1 cellular context compared by ENCODE assay signal in the genomic region with DNA sequence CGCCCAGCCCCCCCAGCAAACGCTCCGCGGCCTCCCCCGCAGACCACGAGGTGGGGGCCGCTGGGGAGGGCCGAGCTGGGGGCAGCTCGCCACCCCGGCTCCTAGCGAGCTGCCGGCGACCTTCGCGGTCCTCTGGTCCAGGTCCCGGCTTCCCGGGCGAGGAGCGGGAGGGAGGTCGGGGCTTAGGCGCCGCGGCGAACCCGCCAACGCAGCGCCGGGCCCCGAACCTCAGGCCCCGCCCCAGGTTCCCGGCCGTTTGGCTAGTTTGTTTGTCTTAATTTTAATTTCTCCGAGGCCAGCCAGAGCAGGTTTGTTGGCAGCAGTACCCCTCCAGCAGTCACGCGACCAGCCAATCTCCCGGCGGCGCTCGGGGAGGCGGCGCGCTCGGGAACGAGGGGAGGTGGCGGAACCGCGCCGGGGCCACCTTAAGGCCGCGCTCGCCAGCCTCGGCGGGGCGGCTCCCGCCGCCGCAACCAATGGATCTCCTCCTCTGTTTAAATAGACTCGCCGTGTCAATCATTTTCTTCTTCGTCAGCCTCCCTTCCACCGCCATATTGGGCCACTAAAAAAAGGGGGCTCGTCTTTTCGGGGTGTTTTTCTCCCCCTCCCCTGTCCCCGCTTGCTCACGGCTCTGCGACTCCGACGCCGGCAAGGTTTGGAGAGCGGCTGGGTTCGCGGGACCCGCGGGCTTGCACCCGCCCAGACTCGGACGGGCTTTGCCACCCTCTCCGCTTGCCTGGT.
A peak's percentile ranks its signal among the peaks of the same experiment; 100 is the strongest.
TF ChIP-seq lines count a peak whose summit lies in the region.

A gene (plus strand): TSS at position 524 of the 741 bp plus-strand sequence. CDS start 472 bp downstream, outside the sequence.

TF ChIP-seq in H1, 55 proteins besides CTCF, POLR2A, EP300 and RAD21:
- TF ChIP-seq TAF1 (IDR thresholded peaks at IDR 0.05; ENCODE audit: low read depth, low read length) = peak; percentile 62
- no peak for TF ChIP-seq HDAC6 (IDR thresholded peaks at IDR 0.05; ENCODE audit: low read depth, low read length)
- TF ChIP-seq SP4 (IDR thresholded peaks at IDR 0.05; ENCODE audit: low read length) = no peak
- TF ChIP-seq ZNF274 (IDR thresholded peaks at IDR 0.05; ENCODE audit: borderline replicate concordance, extremely low read depth, low read length) = no peak
- no peak; a peak in 1 of 4 replicates for TF ChIP-seq HDAC2 (IDR thresholded peaks at IDR 0.05; ENCODE audit: borderline replicate concordance in 1 of 2, low read depth in 2 of 2, low read length in 2 of 2)
- TF ChIP-seq GTF2F1 (IDR thresholded peaks at IDR 0.05; ENCODE audit: borderline replicate concordance, low read depth, low read length) = no peak
- peak; percentile 69 for TF ChIP-seq PHF8 (conservative IDR thresholded peaks at IDR 0.05; ENCODE audit: low read depth, low read length)
- TF ChIP-seq SP2 (IDR thresholded peaks at IDR 0.05; ENCODE audit: low read length) = no peak
- peak; percentile 56 for TF ChIP-seq RBBP5 (IDR thresholded peaks at IDR 0.05; ENCODE audit: borderline replicate concordance, low read depth, low read length)
- no peak for TF ChIP-seq POU5F1 (IDR thresholded peaks at IDR 0.05; ENCODE audit: low read depth, low read length)
- TF ChIP-seq CREB1 (IDR thresholded peaks at IDR 0.05) = no peak
- no peak for TF ChIP-seq TEAD4 (IDR thresholded peaks at IDR 0.05; ENCODE audit: low read depth, low read length)
- no peak for TF ChIP-seq CHD1 (IDR thresholded peaks at IDR 0.05; ENCODE audit: low read depth, low read length)
- TF ChIP-seq POLR2AphosphoS5 (IDR thresholded peaks at IDR 0.05; ENCODE audit: low read depth, low read length) = peak; percentile 66; the same call in 1 of the 2 replicates
- TF ChIP-seq, protein P1, sequence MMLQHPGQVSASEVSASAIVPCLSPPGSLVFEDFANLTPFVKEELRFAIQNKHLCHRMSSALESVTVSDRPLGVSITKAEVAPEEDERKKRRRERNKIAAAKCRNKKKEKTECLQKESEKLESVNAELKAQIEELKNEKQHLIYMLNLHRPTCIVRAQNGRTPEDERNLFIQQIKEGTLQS (IDR thresholded peaks at IDR 0.05; ENCODE audit: insufficient read depth, low read depth, low read length) = no peak
- peak; percentile 96 for TF ChIP-seq ASH2L (IDR thresholded peaks at IDR 0.05; ENCODE audit: low read length)
- TF ChIP-seq SIN3A (conservative IDR thresholded peaks at IDR 0.05 in 1 of 2, IDR thresholded peaks at IDR 0.05 in 1 of 2; ENCODE audit: low read depth in 1 of 2, low read length in 2 of 2) = peak; percentile 18 to 37; a peak in 2 of 4 replicates
- TF ChIP-seq FOSL1 (IDR thresholded peaks at IDR 0.05; ENCODE audit: insufficient read depth, low read depth, low read length) = no peak
- no peak for TF ChIP-seq RNF2 (IDR thresholded peaks at IDR 0.05; ENCODE audit: borderline replicate concordance, low read depth, low read length, missing control alignments, poor library complexity, severe bottlenecking)
- peak; percentile 84 for TF ChIP-seq YY1 (IDR thresholded peaks at IDR 0.05; ENCODE audit: low read depth, low read length)
- TF ChIP-seq JUND (IDR thresholded peaks at IDR 0.05; ENCODE audit: low read length) = no peak
- TF ChIP-seq SP1 (IDR thresholded peaks at IDR 0.05; ENCODE audit: low read depth, low read length) = no peak
- TF ChIP-seq, protein P2, sequence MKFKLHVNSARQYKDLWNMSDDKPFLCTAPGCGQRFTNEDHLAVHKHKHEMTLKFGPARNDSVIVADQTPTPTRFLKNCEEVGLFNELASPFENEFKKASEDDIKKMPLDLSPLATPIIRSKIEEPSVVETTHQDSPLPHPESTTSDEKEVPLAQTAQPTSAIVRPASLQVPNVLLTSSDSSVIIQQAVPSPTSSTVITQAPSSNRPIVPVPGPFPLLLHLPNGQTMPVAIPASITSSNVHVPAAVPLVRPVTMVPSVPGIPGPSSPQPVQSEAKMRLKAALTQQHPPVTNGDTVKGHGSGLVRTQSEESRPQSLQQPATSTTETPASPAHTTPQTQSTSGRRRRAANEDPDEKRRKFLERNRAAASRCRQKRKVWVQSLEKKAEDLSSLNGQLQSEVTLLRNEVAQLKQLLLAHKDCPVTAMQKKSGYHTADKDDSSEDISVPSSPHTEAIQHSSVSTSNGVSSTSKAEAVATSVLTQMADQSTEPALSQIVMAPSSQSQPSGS (IDR thresholded peaks at IDR 0.05; ENCODE audit: low read length) = no peak
- no peak; the same call in 1 of the 2 replicates for TF ChIP-seq SUZ12 (IDR thresholded peaks at IDR 0.05; ENCODE audit: low read length)
- peak; percentile 51 for TF ChIP-seq KDM4A (IDR thresholded peaks at IDR 0.05; ENCODE audit: low read depth, low read length, severe bottlenecking)
- no peak for TF ChIP-seq CHD2 (IDR thresholded peaks at IDR 0.05; ENCODE audit: low read length)
- TF ChIP-seq CBX5 (IDR thresholded peaks at IDR 0.05; ENCODE audit: low read depth, low read length) = no peak
- no peak for TF ChIP-seq RXRA (IDR thresholded peaks at IDR 0.05; ENCODE audit: insufficient read depth, low read depth, low read length)
- no peak for TF ChIP-seq JUN (IDR thresholded peaks at IDR 0.05; ENCODE audit: low read depth, low read length)
- TF ChIP-seq BRCA1 (IDR thresholded peaks at IDR 0.05; ENCODE audit: low read depth, low read length) = no peak
- TF ChIP-seq, protein P3, sequence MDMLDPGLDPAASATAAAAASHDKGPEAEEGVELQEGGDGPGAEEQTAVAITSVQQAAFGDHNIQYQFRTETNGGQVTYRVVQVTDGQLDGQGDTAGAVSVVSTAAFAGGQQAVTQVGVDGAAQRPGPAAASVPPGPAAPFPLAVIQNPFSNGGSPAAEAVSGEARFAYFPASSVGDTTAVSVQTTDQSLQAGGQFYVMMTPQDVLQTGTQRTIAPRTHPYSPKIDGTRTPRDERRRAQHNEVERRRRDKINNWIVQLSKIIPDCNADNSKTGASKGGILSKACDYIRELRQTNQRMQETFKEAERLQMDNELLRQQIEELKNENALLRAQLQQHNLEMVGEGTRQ (IDR thresholded peaks at IDR 0.05; ENCODE audit: low read length) = no peak
- no peak for TF ChIP-seq TAF7 (optimal IDR thresholded peaks at IDR 0.05; ENCODE audit: borderline replicate concordance, low read depth, low read length)
- TF ChIP-seq RFX5 (IDR thresholded peaks at IDR 0.05; ENCODE audit: borderline replicate concordance, low read depth, low read length) = no peak
- TF ChIP-seq TBP (IDR thresholded peaks at IDR 0.05; ENCODE audit: low read depth, low read length) = peak; percentile 77
- no peak for TF ChIP-seq KDM5A (IDR thresholded peaks at IDR 0.05; ENCODE audit: low read length)
- TF ChIP-seq NRF1 (IDR thresholded peaks at IDR 0.05; ENCODE audit: low read depth, low read length) = no peak
- peak; percentile 81 for TF ChIP-seq CTBP2 (IDR thresholded peaks at IDR 0.05; ENCODE audit: borderline replicate concordance, insufficient read depth, insufficient read length, low read length)
- TF ChIP-seq NANOG (IDR thresholded peaks at IDR 0.05; ENCODE audit: insufficient read depth, low read depth, low read length, poor library complexity, severe bottlenecking) = no peak
- no peak for TF ChIP-seq MAFK (IDR thresholded peaks at IDR 0.05; ENCODE audit: low read depth, low read length)
- TF ChIP-seq, protein P4, sequence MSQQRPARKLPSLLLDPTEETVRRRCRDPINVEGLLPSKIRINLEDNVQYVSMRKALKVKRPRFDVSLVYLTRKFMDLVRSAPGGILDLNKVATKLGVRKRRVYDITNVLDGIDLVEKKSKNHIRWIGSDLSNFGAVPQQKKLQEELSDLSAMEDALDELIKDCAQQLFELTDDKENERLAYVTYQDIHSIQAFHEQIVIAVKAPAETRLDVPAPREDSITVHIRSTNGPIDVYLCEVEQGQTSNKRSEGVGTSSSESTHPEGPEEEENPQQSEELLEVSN (IDR thresholded peaks at IDR 0.05) = no peak
- TF ChIP-seq SAP30 (IDR thresholded peaks at IDR 0.05; ENCODE audit: insufficient read depth, insufficient replicate concordance, low read length) = no peak
- no peak for TF ChIP-seq BCL11A (IDR thresholded peaks at IDR 0.05; ENCODE audit: low read depth in 2 of 2, low read length in 2 of 2)
- no peak for TF ChIP-seq SIX5 (IDR thresholded peaks at IDR 0.05; ENCODE audit: low read depth, low read length)
- no peak for TF ChIP-seq CBX8 (IDR thresholded peaks at IDR 0.05; ENCODE audit: borderline replicate concordance, low read depth, low read length)
- TF ChIP-seq SRF (IDR thresholded peaks at IDR 0.05; ENCODE audit: low read depth, low read length) = no peak
- peak; percentile 34; the same call in 1 of the 2 replicates for TF ChIP-seq EGR1 (IDR thresholded peaks at IDR 0.05; ENCODE audit: borderline replicate concordance, low read depth, low read length)
